Comparison of ENCODE assay signal across 34 cellular contexts in the genomic region with DNA sequence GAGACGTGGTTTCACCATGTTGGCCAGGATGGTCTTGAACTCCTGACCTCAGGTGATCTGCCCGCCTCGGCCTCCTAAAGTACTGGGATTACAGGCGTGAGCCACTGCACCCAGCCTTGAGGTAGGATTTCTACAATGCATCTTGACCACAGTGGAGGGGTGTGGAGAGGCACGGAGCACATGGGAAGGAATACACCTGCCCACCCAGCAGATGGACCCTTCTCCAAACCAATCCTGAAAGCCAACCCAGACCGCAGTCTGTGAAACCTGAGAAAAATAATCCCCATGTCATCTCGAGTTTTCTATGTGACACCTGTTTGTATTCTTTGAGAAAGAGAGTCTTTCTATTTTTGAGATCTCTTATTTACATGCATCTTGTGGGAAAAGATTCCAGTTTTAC. TPM values are rescaled to one million over a fixed set of nuclear protein-coding genes. Genes with fewer than 3 reads are reported as not detected.
"Had no signal": no experiment of that assay in that cellular context is flagged by ENCODE, and none has a peak within 500 bp of the region (broad histone marks: within the 10 kb centered on the region; RNA-seq: fewer than 3 reads in every experiment).

No MANE protein-coding gene starts in this region.

- H3K9me3 Mint-ChIP-seq: activated CD4-positive, alpha-beta memory T cell treated with anti-CD3 and anti-CD28 coated beads for 36 hours; activated CD4-positive, alpha-beta T cell treated with anti-CD3 and anti-CD28 coated beads, Interleukin-2, amount 10 ng/mL, durations not matched to agents 24 days and 14 days; activated naive CD4-positive, alpha-beta T cell treated with anti-CD3 and anti-CD28 coated beads, Interleukin-2, amount 10 ng/mL, durations not matched to agents 7 days and 5 days; activated naive CD8-positive, alpha-beta T cell treated with anti-CD3 and anti-CD28 coated beads, Interleukin-2, amount 10 ng/mL, durations not matched to agents 7 days and 5 days; activated T-helper 1 cell treated with anti-CD3 and anti-CD28 coated beads, Interleukin-12 subunit alpha, Interleukin-12 subunit beta, Interleukin-2, Interleukin-4 antibody, amounts not matched to agents 30 ng/mL and 10 ng/mL and 1 ng/mL, durations not matched to agents 14 hours and 24 hours and 36 hours; stimulated activated effector memory CD8-positive, alpha-beta T cell treated with anti-CD3 and anti-CD28 coated beads, Interleukin-12 subunit alpha, Interleukin-12 subunit beta, amount 100 ng/mL, for 72 hours; stimulated activated naive CD8-positive, alpha-beta T cell treated with anti-CD3 and anti-CD28 coated beads, Interleukin-15, amount 100 ng/mL, for 72 hours had no signal

- DNase-seq: activated CD4-positive, alpha-beta memory T cell treated with anti-CD3 and anti-CD28 coated beads for 36 hours; activated CD4-positive, alpha-beta T cell treated with anti-CD3 and anti-CD28 coated beads, Interleukin-2, amount 10 ng/mL, durations not matched to agents 24 days and 14 days; activated CD4-positive, CD25-positive, alpha-beta regulatory T cell treated with anti-CD3 and anti-CD28 coated beads, Interleukin-2, amount 50 U/mL, for 72 hours; activated CD8-positive, alpha-beta memory T cell treated with anti-CD3 and anti-CD28 coated beads, Interleukin-2, amount 50 U/mL, for 4 hours; activated gamma-delta T cell; activated naive CD4-positive, alpha-beta T cell treated with anti-CD3 and anti-CD28 coated beads, Interleukin-2, amount 10 ng/mL, durations not matched to agents 7 days and 5 days; activated naive CD8-positive, alpha-beta T cell treated with anti-CD3 and anti-CD28 coated beads, Interleukin-2, amount 10 ng/mL, durations not matched to agents 7 days and 5 days; activated T-cell treated with anti-CD3 and anti-CD28 coated beads, Interleukin-2, amount 50 U/mL, for 1 hour; cerebellar nuclear complex; colonic mucosa; effector CD8-positive, alpha-beta T cell; esophagus squamous epithelium; foreskin melanocyte; heart right ventricle; left ventricle myocardium inferior; naive thymus-derived CD4-positive, alpha-beta T cell; occipital lobe; psoas muscle; sigmoid colon; small intestine; stimulated activated CD4-positive, alpha-beta T cell treated with anti-CD3 and anti-CD28 coated beads, Interleukin-4, amount 100 ng/mL, for 24 hours; stimulated activated naive CD8-positive, alpha-beta T cell treated with anti-CD3 and anti-CD28 coated beads, Interleukin-15, amount 100 ng/mL, for 72 hours; substantia nigra; uterus; WERI-Rb-1 had no signal

- H3K27me3 ChIP-seq: ascending aorta, cardiac muscle cell, colonic mucosa, esophagus squamous epithelium, heart right ventricle, sigmoid colon, uterus had no signal

- H3K4me1 ChIP-seq: colonic mucosa, parathyroid adenoma, uterus had no signal

- H3K27me3 Mint-ChIP-seq: activated naive CD4-positive, alpha-beta T cell treated with anti-CD3 and anti-CD28 coated beads, Interleukin-2, amount 10 ng/mL, durations not matched to agents 7 days and 5 days had no signal

- H3K4me3 Mint-ChIP-seq: activated CD4-positive, alpha-beta memory T cell treated with anti-CD3 and anti-CD28 coated beads for 36 hours; activated CD4-positive, alpha-beta T cell treated with anti-CD3 and anti-CD28 coated beads, Interleukin-2, amount 10 ng/mL, durations not matched to agents 24 days and 14 days; activated naive CD4-positive, alpha-beta T cell treated with anti-CD3 and anti-CD28 coated beads, Interleukin-2, amount 10 ng/mL, durations not matched to agents 7 days and 5 days; activated naive CD8-positive, alpha-beta T cell treated with anti-CD3 and anti-CD28 coated beads, Interleukin-2, amount 10 ng/mL, durations not matched to agents 7 days and 5 days; activated T-helper 1 cell treated with anti-CD3 and anti-CD28 coated beads, Interleukin-12 subunit alpha, Interleukin-12 subunit beta, Interleukin-2, Interleukin-4 antibody, amounts not matched to agents 30 ng/mL and 10 ng/mL and 1 ng/mL, durations not matched to agents 14 hours and 24 hours and 36 hours; brain; naive thymus-derived CD4-positive, alpha-beta T cell; stimulated activated effector memory CD8-positive, alpha-beta T cell treated with anti-CD3 and anti-CD28 coated beads, Interleukin-12 subunit alpha, Interleukin-12 subunit beta, amount 100 ng/mL, for 72 hours; stimulated activated naive CD8-positive, alpha-beta T cell treated with anti-CD3 and anti-CD28 coated beads, Interleukin-15, amount 100 ng/mL, for 72 hours; type B pancreatic cell had no signal

- H3K27ac ChIP-seq: ascending aorta, cardiac muscle cell, colonic mucosa, epithelial cell of prostate, esophagus squamous epithelium, heart right ventricle, left ventricle myocardium inferior, parathyroid adenoma, psoas muscle, sigmoid colon, uterus, WERI-Rb-1 had no signal

- H3K9me3 ChIP-seq: ascending aorta, colonic mucosa, esophagus squamous epithelium, heart right ventricle, left ventricle myocardium inferior, psoas muscle, sigmoid colon, uterus had no signal

- H3K27ac Mint-ChIP-seq: activated CD4-positive, alpha-beta memory T cell treated with anti-CD3 and anti-CD28 coated beads for 36 hours; activated CD4-positive, alpha-beta T cell treated with anti-CD3 and anti-CD28 coated beads, Interleukin-2, amount 10 ng/mL, durations not matched to agents 24 days and 14 days; activated naive CD4-positive, alpha-beta T cell treated with anti-CD3 and anti-CD28 coated beads, Interleukin-2, amount 10 ng/mL, durations not matched to agents 7 days and 5 days; activated naive CD8-positive, alpha-beta T cell treated with anti-CD3 and anti-CD28 coated beads, Interleukin-2, amount 10 ng/mL, durations not matched to agents 7 days and 5 days; activated T-helper 1 cell treated with anti-CD3 and anti-CD28 coated beads, Interleukin-12 subunit alpha, Interleukin-12 subunit beta, Interleukin-2, Interleukin-4 antibody, amounts not matched to agents 30 ng/mL and 10 ng/mL and 1 ng/mL, durations not matched to agents 14 hours and 24 hours and 36 hours; brain; naive thymus-derived CD4-positive, alpha-beta T cell; stimulated activated effector memory CD8-positive, alpha-beta T cell treated with anti-CD3 and anti-CD28 coated beads, Interleukin-12 subunit alpha, Interleukin-12 subunit beta, amount 100 ng/mL, for 72 hours; stimulated activated naive CD8-positive, alpha-beta T cell treated with anti-CD3 and anti-CD28 coated beads, Interleukin-15, amount 100 ng/mL, for 72 hours; type B pancreatic cell had no signal

- H3K9ac ChIP-seq: parathyroid adenoma had no signal

- ATAC-seq: heart right ventricle; naive thymus-derived CD4-positive, alpha-beta T cell; psoas muscle; stimulated activated effector memory CD8-positive, alpha-beta T cell treated with anti-CD3 and anti-CD28 coated beads, Interleukin-12 subunit alpha, Interleukin-12 subunit beta, amount 100 ng/mL, for 72 hours; stimulated activated naive CD8-positive, alpha-beta T cell treated with anti-CD3 and anti-CD28 coated beads, Interleukin-15, amount 100 ng/mL, for 72 hours had no signal

- H3K4me1 Mint-ChIP-seq: activated CD4-positive, alpha-beta T cell treated with anti-CD3 and anti-CD28 coated beads, Interleukin-2, amount 10 ng/mL, durations not matched to agents 24 days and 14 days; activated naive CD4-positive, alpha-beta T cell treated with anti-CD3 and anti-CD28 coated beads, Interleukin-2, amount 10 ng/mL, durations not matched to agents 7 days and 5 days; activated naive CD8-positive, alpha-beta T cell treated with anti-CD3 and anti-CD28 coated beads, Interleukin-2, amount 10 ng/mL, durations not matched to agents 7 days and 5 days; naive thymus-derived CD4-positive, alpha-beta T cell; stimulated activated effector memory CD8-positive, alpha-beta T cell treated with anti-CD3 and anti-CD28 coated beads, Interleukin-12 subunit alpha, Interleukin-12 subunit beta, amount 100 ng/mL, for 72 hours; stimulated activated naive CD8-positive, alpha-beta T cell treated with anti-CD3 and anti-CD28 coated beads, Interleukin-15, amount 100 ng/mL, for 72 hours had no signal

- H2AFZ ChIP-seq: parathyroid adenoma had no signal

- H3K4me3 ChIP-seq: ascending aorta, cardiac muscle cell, colonic mucosa, esophagus squamous epithelium, heart right ventricle, left ventricle myocardium inferior, lung, psoas muscle, sigmoid colon, uterus had no signal

- H3K36me3 Mint-ChIP-seq: activated CD4-positive, alpha-beta memory T cell treated with anti-CD3 and anti-CD28 coated beads for 36 hours; activated naive CD4-positive, alpha-beta T cell treated with anti-CD3 and anti-CD28 coated beads, Interleukin-2, amount 10 ng/mL, durations not matched to agents 7 days and 5 days; activated naive CD8-positive, alpha-beta T cell treated with anti-CD3 and anti-CD28 coated beads, Interleukin-2, amount 10 ng/mL, durations not matched to agents 7 days and 5 days; brain; stimulated activated effector memory CD8-positive, alpha-beta T cell treated with anti-CD3 and anti-CD28 coated beads, Interleukin-12 subunit alpha, Interleukin-12 subunit beta, amount 100 ng/mL, for 72 hours; type B pancreatic cell had no signal

- H3K36me3 ChIP-seq: ascending aorta, cardiac muscle cell, colonic mucosa, esophagus squamous epithelium, heart right ventricle, left ventricle myocardium inferior, sigmoid colon, uterus, WERI-Rb-1 had no signal

RNA-seq across cellular contexts. Expression of a gene that starts 32.5 kb away (rescaled TPM):
- total RNA-seq: activated CD4-positive, alpha-beta T cell treated with anti-CD3 and anti-CD28 coated beads, Interleukin-2, amount 10 ng/mL, durations not matched to agents 24 days and 14 days; activated T-helper 1 cell treated with anti-CD3 and anti-CD28 coated beads, Interleukin-12 subunit alpha, Interleukin-12 subunit beta, Interleukin-2, Interleukin-4 antibody, amounts not matched to agents 30 ng/mL and 10 ng/mL and 1 ng/mL, durations not matched to agents 14 hours and 24 hours and 36 hours had no signal
